Comparison of ENCODE assay signal across 1 cellular context in genomic region chr17:49987681-49988441, GRCh38.
TF ChIP-seq lines count a peak whose summit lies in the region.

No MANE protein-coding gene starts in this region.

TF ChIP-seq in SK-N-SH, 30 proteins besides CTCF, POLR2A, EP300 and RAD21 (continued from another document):
- TF ChIP-seq ZBTB33 (IDR thresholded peaks at IDR 0.05; ENCODE audit: borderline replicate concordance, low read depth) (no peak), MEF2A (IDR thresholded peaks at IDR 0.05; ENCODE audit: borderline replicate concordance, low read depth) (no peak), RXRA (IDR thresholded peaks at IDR 0.05; ENCODE audit: borderline replicate concordance, low read depth) (no peak), SMC3 (IDR thresholded peaks at IDR 0.05; ENCODE audit: low read depth, low read length) (no peak), NRF1 (IDR thresholded peaks at IDR 0.05; ENCODE audit: low read depth, low read length) (no peak), GATA2 (CRISPR knock-in tag; IDR thresholded peaks at IDR 0.05) (no peak), TAF1 (IDR thresholded peaks at IDR 0.05; ENCODE audit: borderline replicate concordance, low read depth, low read length) (no peak)
- TF ChIP-seq, protein P1, sequence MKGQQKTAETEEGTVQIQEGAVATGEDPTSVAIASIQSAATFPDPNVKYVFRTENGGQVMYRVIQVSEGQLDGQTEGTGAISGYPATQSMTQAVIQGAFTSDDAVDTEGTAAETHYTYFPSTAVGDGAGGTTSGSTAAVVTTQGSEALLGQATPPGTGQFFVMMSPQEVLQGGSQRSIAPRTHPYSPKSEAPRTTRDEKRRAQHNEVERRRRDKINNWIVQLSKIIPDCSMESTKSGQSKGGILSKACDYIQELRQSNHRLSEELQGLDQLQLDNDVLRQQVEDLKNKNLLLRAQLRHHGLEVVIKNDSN (IDR thresholded peaks at IDR 0.05; ENCODE audit: borderline replicate concordance, low read depth): no peak
- TF ChIP-seq, protein P2, sequence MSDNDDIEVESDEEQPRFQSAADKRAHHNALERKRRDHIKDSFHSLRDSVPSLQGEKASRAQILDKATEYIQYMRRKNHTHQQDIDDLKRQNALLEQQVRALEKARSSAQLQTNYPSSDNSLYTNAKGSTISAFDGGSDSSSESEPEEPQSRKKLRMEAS (IDR thresholded peaks at IDR 0.05; ENCODE audit: low read depth): no peak
TF ChIP-seq in SK-N-SH: peak in this region for 0.
